Comparison of ENCODE assay signal across 8 cellular contexts in the genomic region with DNA sequence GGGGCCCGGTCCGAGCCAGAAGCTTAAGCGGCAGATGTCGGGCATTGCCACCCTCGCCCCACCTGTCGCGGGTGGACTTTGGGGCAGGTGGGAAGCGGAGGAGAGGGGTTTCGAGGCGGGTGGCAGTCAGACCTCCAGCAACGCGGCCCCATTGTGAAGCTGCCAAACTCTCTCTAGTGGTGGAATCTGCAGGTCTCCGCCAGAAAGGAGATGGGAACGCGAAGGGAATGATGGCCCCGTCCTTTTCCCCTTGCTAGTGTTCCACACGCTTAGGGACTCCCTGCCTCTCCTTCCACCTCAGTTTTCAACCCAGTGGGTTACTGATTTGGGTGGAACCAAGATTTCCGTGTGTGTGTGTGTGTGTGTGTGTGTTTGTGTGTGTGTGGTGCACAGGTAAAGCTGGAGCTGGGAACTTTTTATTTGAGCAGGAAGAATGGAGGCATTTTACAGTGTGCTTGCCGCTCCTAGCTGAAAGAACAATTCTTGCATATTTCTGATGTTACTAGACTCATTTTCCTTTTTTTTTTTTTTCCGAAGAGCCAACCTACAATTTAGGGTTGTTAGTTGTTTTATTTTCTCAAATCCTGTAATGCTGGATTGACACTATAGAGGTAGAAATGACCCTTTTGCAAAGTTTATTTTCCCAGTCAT. TPM values are rescaled to one million over a fixed set of nuclear protein-coding genes. Genes with fewer than 3 reads are reported as not detected.
DNase-seq lines count a peak whose midpoint lies in the region; ATAC-seq and TF ChIP-seq lines count a peak whose summit lies in the region.

No MANE protein-coding gene starts in this region.

- TF ChIP-seq CTCF in BJ (IDR thresholded peaks at IDR 0.05; ENCODE audit: insufficient read depth, low read depth, low read length): no peak
- no peak for TF ChIP-seq CTCF in tibial nerve (IDR thresholded peaks at IDR 0.05)

- POLR2A ChIA-PET in BJ (lab: Charles Lee): no interaction called here

- H3K36me3 Mint-ChIP-seq in memory B cell: no peaks in the 10 kb centered on the region

- no peaks in the 10 kb centered on the region for H3K9me3 Mint-ChIP-seq in memory B cell

- WGBS in tibial nerve, 2 donors: 1% methylated on average over 17 to 20 of the region's 20 CpGs

- no peak overlapping the region for H3K27ac Mint-ChIP-seq in memory B cell

- no peaks in the 10 kb centered on the region for H3K27me3 ChIP-seq in BJ (ENCODE audit: control insufficient read depth, insufficient read depth, low read length)
- peaks cover 8% of the 10 kb centered on the region for H3K27me3 ChIP-seq in SJSA1 (replicated peaks)
- no peaks in the 10 kb centered on the region for H3K27me3 ChIP-seq in tibial nerve

- peaks cover 7% of the 10 kb centered on the region for H3K4me1 ChIP-seq in SJSA1 (replicated peaks)
- H3K4me1 ChIP-seq in tibial nerve: peaks cover 0 to 55% (median 9%) of the 10 kb centered on the region in 4 donors

- TF ChIP-seq POLR2A in tibial nerve (IDR thresholded peaks at IDR 0.05): no peak

- H3K27ac ChIP-seq in SJSA1 (no peak overlapping the region), tibial nerve (peak overlapping the region; percentile 62 to 92 (median 90))

- peak overlapping the region; percentile 87 for H3K4me3 Mint-ChIP-seq in memory B cell

- H3K4me3 ChIP-seq in BJ (ENCODE audit: low read depth, low read length) (peak overlapping the region; percentile 67), SJSA1 (peak overlapping the region; percentile 62), tibial nerve (peak overlapping the region; percentile 71 to 96 (median 85))

- H3K9me3 ChIP-seq in SJSA1 (replicated peaks): no peaks in the 10 kb centered on the region
- H3K9me3 ChIP-seq in tibial nerve: no peaks in the 10 kb centered on the region

- ATAC-seq in GM21515 (IDR thresholded peaks at IDR 0.05; ENCODE audit: unreplicated experiment) (peak; percentile 0), memory B cell (ENCODE audit: low read depth) (no peak), HG03175 (IDR thresholded peaks at IDR 0.05; ENCODE audit: unreplicated experiment) (no peak), HG03439 (IDR thresholded peaks at IDR 0.05; ENCODE audit: unreplicated experiment) (no peak)

- CTCF ChIA-PET in BJ (lab: Yijun Ruan, JAX): interaction anchor here (0.5 to 7.6 kb wide), 4 partner anchors 15 to 216 kb away, joined by 3 to 50 read pairs (median 4); no protein-coding TSS in a partner anchor

- H3K36me3 ChIP-seq in BJ (ENCODE audit: control insufficient read depth, insufficient read depth, low read length) (no peaks in the 10 kb centered on the region), SJSA1 (peaks cover 5% of the 10 kb centered on the region; the same call in 1 of the 2 replicates), tibial nerve (no peaks in the 10 kb centered on the region)

- peaks cover 5% of the 10 kb centered on the region for H3K4me1 Mint-ChIP-seq in memory B cell

- no peak for TF ChIP-seq EP300 in tibial nerve (IDR thresholded peaks at IDR 0.05)

- peaks cover 3% of the 10 kb centered on the region for H3K27me3 Mint-ChIP-seq in memory B cell

- DNase-seq in BJ (ENCODE audit: low read depth): no peak
- no peak for DNase-seq in SJSA1 (ENCODE audit: low read depth in 1 of 2, low spot score in 2 of 2)
- DNase-seq in dermis microvascular lymphatic vessel endothelial cell (ENCODE audit: low read depth in 2 of 2): peak; percentile 14 to 49
- no peak for DNase-seq in memory B cell (ENCODE audit: low spot score in 2 of 2)
- DNase-seq in tibial nerve (ENCODE audit: low spot score in 2 of 2): peak in 1 of 2 donors; percentile 16

RNA-seq across cellular contexts. Expression of a gene that starts 1.3 kb away (rescaled TPM):
- 29.1 and 35.1 TPM in 2 replicates for polyA plus RNA-seq in BJ (2011; rRNA removed)
- 20.3 and 31.8 TPM in 2 replicates for polyA minus RNA-seq in BJ (2011; rRNA and poly(A)+ RNA removed)
- 6.9 and 11.5 TPM in 2 replicates for total RNA-seq in SJSA1 (2014; rRNA removed; shearing (Covaris generic))
- 4.0 and 5.1 TPM in 2 replicates for total RNA-seq in dermis microvascular lymphatic vessel endothelial cell
- 10 to 100 TPM; 12.7 to 24.1 (median 17.1) TPM for total RNA-seq in tibial nerve

Comparison
In these comparisons a context has a peak if more than half of its experiments do, and no peak if none do; other contexts are left out.
1. DNase-seq: peak in dermis microvascular lymphatic vessel endothelial cell (2 of 2); none in BJ (single experiment), SJSA1 (0 of 2) and memory B cell (0 of 2).
2. Peak in every context shown above with its lines, with median percentiles within 50 percentile points of each other: H3K4me3 ChIP-seq.